Comparison of ENCODE assay signal across 11 cellular contexts in genomic region chr3:98038876-98039275, GRCh38. TPM values are rescaled to one million over a fixed set of nuclear protein-coding genes. Genes with fewer than 3 reads are reported as not detected.
DNase-seq lines count a peak whose midpoint lies in the region; ATAC-seq, FAIRE-seq and TF ChIP-seq lines count a peak whose summit lies in the region.
"Had no signal": no experiment of that assay in that cellular context is flagged by ENCODE, and none has a peak within 500 bp of the region (broad histone marks: within the 10 kb centered on the region; RNA-seq: fewer than 3 reads in every experiment).

No MANE protein-coding gene starts in this region.

- H3K79me2 ChIP-seq in endothelial cell of umbilical vein (ENCODE audit: control insufficient read depth, insufficient read depth, low read length) = no peaks in the 10 kb centered on the region

- H3K27me3 Mint-ChIP-seq in CD4-positive, CD25-positive, alpha-beta regulatory T cell = peaks cover 33% of the 10 kb centered on the region

- CTCF ChIA-PET in endothelial cell of umbilical vein (lab: Charles Lee) = interaction anchor here (0.6 to 5.2 kb wide), 9 partner anchors 10 to 527 kb away, joined by 3 to 72 read pairs (median 5); no protein-coding TSS in a partner anchor

- H3K4me1 ChIP-seq in CD4-positive, CD25-positive, alpha-beta regulatory T cell (ENCODE audit: control insufficient read depth, insufficient read depth, low read length, poor library complexity, severe bottlenecking) = peaks cover 6% of the 10 kb centered on the region
- H3K4me1 ChIP-seq in HUES64 (ENCODE audit: insufficient read depth, low read length) = peaks cover 5% of the 10 kb centered on the region; the same call in 1 of the 2 replicates
- no peaks in the 10 kb centered on the region for H3K4me1 ChIP-seq in endothelial cell of umbilical vein (ENCODE audit: control insufficient read depth, extremely low read depth, insufficient read depth, low read length)
- H3K4me1 ChIP-seq in gastroesophageal sphincter = peaks cover 0 to 6% (median 0%) of the 10 kb centered on the region in 3 donors
- peaks cover 0 to 4% (median 0%) of the 10 kb centered on the region in 4 donors for H3K4me1 ChIP-seq in tibial nerve
- H3K4me1 ChIP-seq: transverse colon had no signal

- H3K9me3 ChIP-seq in CD4-positive, CD25-positive, alpha-beta regulatory T cell (ENCODE audit: control insufficient read depth in 2 of 2, low read length in 2 of 2) = peaks cover 0 to 6% of the 10 kb centered on the region in 2 experiments
- no peaks in the 10 kb centered on the region for H3K9me3 ChIP-seq in HUES64 (ENCODE audit: insufficient read depth, low read depth, low read length)
- no peaks in the 10 kb centered on the region for H3K9me3 ChIP-seq in endothelial cell of umbilical vein (replicated peaks; ENCODE audit: control insufficient read depth, insufficient read depth, low read length)
- H3K9me3 ChIP-seq in gastroesophageal sphincter = peaks cover 0 to 11% (median 0%) of the 10 kb centered on the region in 3 donors
- peaks cover 0 to 10% (median 0%) of the 10 kb centered on the region in 4 donors for H3K9me3 ChIP-seq in tibial nerve
- H3K9me3 ChIP-seq: transverse colon had no signal

- TF ChIP-seq CTCF in endothelial cell of umbilical vein (IDR thresholded peaks at IDR 0.05; ENCODE audit: extremely low read depth in 1 of 2, insufficient read depth in 1 of 2, low read depth in 1 of 2, low read length in 2 of 2) (no peak), gastroesophageal sphincter (IDR thresholded peaks at IDR 0.05) (no peak), tibial nerve (IDR thresholded peaks at IDR 0.05) (no peak)

- dilution Hi-C loops in endothelial cell of umbilical vein (cut with MboI; ENCODE audit: extremely low pct_ligation_motif_present, low sequenced_read_pairs) = no loop called here

- H3K27ac ChIP-seq in CD4-positive, CD25-positive, alpha-beta regulatory T cell (ENCODE audit: insufficient read depth, low read length, poor library complexity, severe bottlenecking) = peak overlapping the region; percentile 79
- no peak overlapping the region for H3K27ac ChIP-seq in HUES64 (ENCODE audit: low read depth, low read length)
- no peak overlapping the region for H3K27ac ChIP-seq in endothelial cell of umbilical vein (ENCODE audit: insufficient read depth, low read depth, low read length)
- H3K27ac ChIP-seq in gastroesophageal sphincter = no peak overlapping the region
- H3K27ac ChIP-seq in tibial nerve = no peak overlapping the region

- peak overlapping the region in 1 of 4 donors; percentile 25 for H3K4me3 Mint-ChIP-seq in CD4-positive, CD25-positive, alpha-beta regulatory T cell

- peak overlapping the region; percentile 88 for H3K4me3 ChIP-seq in CD4-positive, CD25-positive, alpha-beta regulatory T cell (ENCODE audit: low read depth, low read length)
- H3K4me3 ChIP-seq in HUES64 (ENCODE audit: low read length) (peak overlapping the region; percentile 76), endothelial cell of umbilical vein (replicated peaks in 1 of 3; ENCODE audit: insufficient read depth in 1 of 3, low read depth in 1 of 3, low read length in 3 of 3) (no peak overlapping the region), gastroesophageal sphincter (no peak overlapping the region), tibial nerve (no peak overlapping the region)

- intact Hi-C loops in endothelial cell of umbilical vein (cut with micrococcal nuclease) (loop anchor here (1.0 to 5.0 kb wide), 3 partner anchors 290 to 553 kb away; partner anchors contain the start of gene CPOX), posterior cingulate gyrus (cut with DNase I) (loop anchor here (1.0 to 5.0 kb wide), 3 partner anchors 290 to 553 kb away; partner anchors contain the start of gene CPOX)

- peaks cover 0 to 9% (median 1%) of the 10 kb centered on the region in 7 donors for H3K9me3 Mint-ChIP-seq in CD4-positive, CD25-positive, alpha-beta regulatory T cell

- 90% methylated on average over 3 of the region's 3 CpGs for WGBS in HUES64
- WGBS in gastroesophageal sphincter (ENCODE audit: low coverage in 1 of 2), 2 donors = 61 to 67% methylated on average over 3 of the region's 3 CpGs
- 59 to 69% methylated on average over 3 of the region's 3 CpGs for WGBS in tibial nerve, 2 donors

- no TSS peak for BruUV-seq in endothelial cell of umbilical vein (replicated peaks; lab: Mats Ljungman, UMichigan)

- H3K4me2 ChIP-seq in endothelial cell of umbilical vein (ENCODE audit: insufficient read depth, low read length) = peak overlapping the region; percentile 89

- FAIRE-seq in endothelial cell of umbilical vein (lab: Jason Lieb, UNC) = no peak

- DNase-seq in CD4-positive, CD25-positive, alpha-beta regulatory T cell = no peak
- DNase-seq in endothelial cell of umbilical vein (ENCODE audit: low read depth, low spot score) = no peak
- no peak for DNase-seq in posterior cingulate gyrus
- DNase-seq in tibial nerve (ENCODE audit: low spot score in 2 of 2) = no peak

- H3K9me1 ChIP-seq in endothelial cell of umbilical vein (replicated peaks; ENCODE audit: control insufficient read depth, extremely low read depth, insufficient read depth, low read length) = no peaks in the 10 kb centered on the region

- ATAC-seq in CD4-positive, CD25-positive, alpha-beta regulatory T cell (ENCODE audit: low read depth in 2 of 2) = no peak
- peak; percentile 22 for ATAC-seq in GM19395 (IDR thresholded peaks at IDR 0.05; ENCODE audit: unreplicated experiment)
- no peak for ATAC-seq in gastroesophageal sphincter
- ATAC-seq in GM21381 (IDR thresholded peaks at IDR 0.05; ENCODE audit: unreplicated experiment) = no peak

- POLR2A ChIA-PET in endothelial cell of umbilical vein (lab: Charles Lee) = no interaction called here

- no peaks in the 10 kb centered on the region for H3K36me3 Mint-ChIP-seq in CD4-positive, CD25-positive, alpha-beta regulatory T cell

- H3K27ac Mint-ChIP-seq in CD4-positive, CD25-positive, alpha-beta regulatory T cell = peak overlapping the region in 2 of 3 donors; percentile 87 to 95

- no peak for TF ChIP-seq POLR2A in endothelial cell of umbilical vein (IDR thresholded peaks at IDR 0.05; ENCODE audit: low read depth, low read length)
- TF ChIP-seq POLR2A in gastroesophageal sphincter (IDR thresholded peaks at IDR 0.05) = no peak
- TF ChIP-seq POLR2A in tibial nerve (IDR thresholded peaks at IDR 0.05) = no peak

- peaks cover 0 to 6% (median 3%) of the 10 kb centered on the region in 4 donors for H3K4me1 Mint-ChIP-seq in CD4-positive, CD25-positive, alpha-beta regulatory T cell

- TF ChIP-seq EP300 in gastroesophageal sphincter (IDR thresholded peaks at IDR 0.05) (no peak), tibial nerve (IDR thresholded peaks at IDR 0.05) (no peak)

- no peaks in the 10 kb centered on the region for H3K36me3 ChIP-seq in CD4-positive, CD25-positive, alpha-beta regulatory T cell (ENCODE audit: control insufficient read depth, insufficient read depth, low read length)
- no peaks in the 10 kb centered on the region for H3K36me3 ChIP-seq in HUES64 (ENCODE audit: insufficient read depth, low read length)
- no peaks in the 10 kb centered on the region for H3K36me3 ChIP-seq in endothelial cell of umbilical vein (ENCODE audit: control insufficient read depth in 2 of 2, extremely low read depth in 1 of 2, insufficient read depth in 2 of 2, low read length in 2 of 2)
- H3K36me3 ChIP-seq in gastroesophageal sphincter = no peaks in the 10 kb centered on the region
- H3K36me3 ChIP-seq in tibial nerve = no peaks in the 10 kb centered on the region
- H3K36me3 ChIP-seq: transverse colon had no signal

- peak overlapping the region; percentile 95 for H2AFZ ChIP-seq in endothelial cell of umbilical vein (ENCODE audit: low read depth, low read length)

- no peaks in the 10 kb centered on the region for H4K20me1 ChIP-seq in endothelial cell of umbilical vein (replicated peaks; ENCODE audit: control insufficient read depth, extremely low read depth, insufficient read depth, low read length)

- peaks cover 13% of the 10 kb centered on the region for H3K27me3 ChIP-seq in CD4-positive, CD25-positive, alpha-beta regulatory T cell (ENCODE audit: control insufficient read depth, insufficient read depth, low read length)
- no peaks in the 10 kb centered on the region for H3K27me3 ChIP-seq in HUES64 (ENCODE audit: insufficient read depth, low read length)
- H3K27me3 ChIP-seq in endothelial cell of umbilical vein (ENCODE audit: control insufficient read depth in 2 of 2, insufficient read depth in 2 of 2, low read length in 2 of 2) = peaks cover 9 to 19% of the 10 kb centered on the region in 2 experiments
- H3K27me3 ChIP-seq in gastroesophageal sphincter = peaks cover 21% of the 10 kb centered on the region
- H3K27me3 ChIP-seq in tibial nerve = peaks cover 0 to 7% of the 10 kb centered on the region in 2 donors

- H3K9ac ChIP-seq in HUES64 (ENCODE audit: low read depth, low read length) (no peak overlapping the region), endothelial cell of umbilical vein (replicated peaks; ENCODE audit: extremely low read depth, insufficient read depth, low read length) (no peak overlapping the region)

RNA-seq across cellular contexts. Expression of gene GABRR3, which starts 3.8 kb away (rescaled TPM):
- not detected for total RNA-seq in CD4-positive, CD25-positive, alpha-beta regulatory T cell
- not detected for polyA plus RNA-seq in CD4-positive, CD25-positive, alpha-beta regulatory T cell
- not detected for polyA plus RNA-seq in HUES64 (2013, experiment 1 of 2)
- not detected for polyA plus RNA-seq in HUES64 (2013, experiment 2 of 2)
- not detected in 2 replicates for total RNA-seq in endothelial cell of umbilical vein
- not detected in 2 replicates for polyA plus RNA-seq in endothelial cell of umbilical vein
- not detected in 2 replicates for polyA plus RNA-seq in endothelial cell of umbilical vein (2011; cell fraction: cytosol; rRNA removed)
- polyA plus RNA-seq in endothelial cell of umbilical vein (2011; cell fraction: nucleus; rRNA removed) = not detected in 2 replicates
- polyA plus RNA-seq in endothelial cell of umbilical vein (2012) = not detected in 2 replicates
- not detected in 2 replicates for polyA minus RNA-seq in endothelial cell of umbilical vein
- polyA minus RNA-seq in endothelial cell of umbilical vein (2011; cell fraction: cytosol; rRNA and poly(A)+ RNA removed) = not detected
- not detected in 2 replicates for polyA minus RNA-seq in endothelial cell of umbilical vein (2011; cell fraction: nucleus; rRNA and poly(A)+ RNA removed)
- total RNA-seq in gastroesophageal sphincter = not detected
- not detected for total RNA-seq in tibial nerve
- total RNA-seq: HT-29; T-helper 1 cell treated with Interleukin-12 subunit alpha and Interleukin-12 subunit beta and Interleukin-4 antibody, amounts not matched to agents 30 ng/mL and 1 ng/mL, for 36 hours; transverse colon had no signal

RNA-seq across cellular contexts. Expression of gene OR5AC2, which starts 48.1 kb away (rescaled TPM):
- not detected for total RNA-seq in CD4-positive, CD25-positive, alpha-beta regulatory T cell
- polyA plus RNA-seq in CD4-positive, CD25-positive, alpha-beta regulatory T cell = not detected
- polyA plus RNA-seq in HUES64 (2013, experiment 1 of 2) = not detected
- polyA plus RNA-seq in HUES64 (2013, experiment 2 of 2) = not detected
- total RNA-seq in endothelial cell of umbilical vein = not detected in 2 replicates
- polyA plus RNA-seq in endothelial cell of umbilical vein = not detected in 2 replicates
- not detected in 2 replicates for polyA plus RNA-seq in endothelial cell of umbilical vein (2011; cell fraction: cytosol; rRNA removed)
- not detected in 2 replicates for polyA plus RNA-seq in endothelial cell of umbilical vein (2011; cell fraction: nucleus; rRNA removed)
- not detected in 2 replicates for polyA plus RNA-seq in endothelial cell of umbilical vein (2012)
- not detected in 2 replicates for polyA minus RNA-seq in endothelial cell of umbilical vein
- not detected for polyA minus RNA-seq in endothelial cell of umbilical vein (2011; cell fraction: cytosol; rRNA and poly(A)+ RNA removed)
- not detected in 2 replicates for polyA minus RNA-seq in endothelial cell of umbilical vein (2011; cell fraction: nucleus; rRNA and poly(A)+ RNA removed)
- total RNA-seq in gastroesophageal sphincter = not detected
- total RNA-seq in tibial nerve = not detected
- total RNA-seq: HT-29; T-helper 1 cell treated with Interleukin-12 subunit alpha and Interleukin-12 subunit beta and Interleukin-4 antibody, amounts not matched to agents 30 ng/mL and 1 ng/mL, for 36 hours; transverse colon had no signal

Comparison
In these comparisons a context has a peak if more than half of its experiments do, and no peak if none do; other contexts are left out.
1. H3K4me3 ChIP-seq: peak in CD4-positive, CD25-positive, alpha-beta regulatory T cell (single experiment) and HUES64 (single experiment); none in endothelial cell of umbilical vein (0 of 3), gastroesophageal sphincter (0 of 2) and tibial nerve (0 of 4).